Comparison of ENCODE assay signal across 8 cellular contexts in the genomic region with DNA sequence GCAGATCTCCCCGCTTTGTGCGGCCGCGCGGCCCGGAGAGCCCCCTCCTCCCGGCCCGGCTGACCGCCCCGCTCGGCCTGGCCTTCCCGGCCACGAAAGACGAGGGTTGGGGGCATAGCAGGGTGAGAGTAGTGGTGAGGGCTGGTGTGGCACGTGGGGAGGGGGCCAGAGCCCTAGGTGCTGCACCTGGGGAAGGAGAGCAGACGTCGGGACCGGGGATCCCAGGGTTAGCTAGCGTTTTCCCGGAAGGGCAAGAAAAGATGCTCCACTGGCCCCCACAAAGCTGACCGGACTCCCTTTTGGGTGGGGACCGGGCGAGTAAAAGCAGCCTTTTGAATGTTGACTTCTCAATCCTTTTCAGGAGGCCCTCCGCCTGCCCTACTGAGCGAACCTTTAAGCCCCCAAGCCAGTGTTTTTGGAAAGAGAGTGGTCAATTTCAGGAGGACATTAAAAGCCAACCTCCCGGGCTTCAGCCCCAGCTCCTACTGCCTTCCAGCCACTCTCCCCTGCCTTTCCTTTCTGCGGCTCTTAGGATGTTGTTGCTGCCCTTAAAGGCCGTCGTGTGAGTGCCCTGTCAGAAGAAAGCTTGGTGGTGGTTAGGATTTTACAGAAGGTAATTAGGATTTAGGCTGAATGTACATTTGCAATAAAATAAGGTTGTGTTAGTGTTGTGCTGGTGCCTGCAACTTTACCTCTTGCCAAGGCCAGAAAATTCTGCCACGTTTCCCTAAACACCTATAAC. TPM values are rescaled to one million over a fixed set of nuclear protein-coding genes. Genes with fewer than 3 reads are reported as not detected.
DNase-seq lines count a peak whose midpoint lies in the region; ATAC-seq and TF ChIP-seq lines count a peak whose summit lies in the region.

No MANE protein-coding gene starts in this region.

- ATAC-seq in HG02759 (IDR thresholded peaks at IDR 0.05; ENCODE audit: unreplicated experiment): peak; percentile 7
- ATAC-seq in right cardiac atrium: no peak
- ATAC-seq in HG02610 (IDR thresholded peaks at IDR 0.05; ENCODE audit: unreplicated experiment): no peak
- ATAC-seq in GM19328 (IDR thresholded peaks at IDR 0.05; ENCODE audit: unreplicated experiment): no peak

- TF ChIP-seq CTCF in WI38 (IDR thresholded peaks at IDR 0.05; ENCODE audit: low read depth, low read length): no peak

- no peak for DNase-seq in right cardiac atrium
- DNase-seq in stimulated activated CD4-positive, alpha-beta T cell treated with anti-CD3 and anti-CD28 coated beads, Interleukin-12 subunit alpha, Interleukin-12 subunit beta, amount 100 ng/mL, for 4 hours: no peak
- DNase-seq in Ammon's horn (ENCODE audit: low spot score): no peak

- H3K27me3 ChIP-seq in right cardiac atrium (ENCODE audit: control insufficient read depth, insufficient read depth) (no peaks in the 10 kb centered on the region), skeletal muscle tissue (ENCODE audit: control insufficient read depth in 3 of 3, insufficient read depth in 3 of 3, low read length in 3 of 3) (no peaks in the 10 kb centered on the region)

- H3K36me3 ChIP-seq in skeletal muscle tissue (ENCODE audit: control insufficient read depth in 3 of 3, insufficient read depth in 3 of 3, low read length in 3 of 3): no peaks in the 10 kb centered on the region

- H3K27ac ChIP-seq in right cardiac atrium (ENCODE audit: low read length) (peak overlapping the region; percentile 8), skeletal muscle tissue (ENCODE audit: low read depth, low read length) (peak overlapping the region; percentile 94)

- WGBS in right cardiac atrium: 21% methylated on average over 30 of the region's 30 CpGs

- H3K9me3 ChIP-seq in right cardiac atrium (ENCODE audit: control insufficient read depth, low read length): no peaks in the 10 kb centered on the region
- no peaks in the 10 kb centered on the region for H3K9me3 ChIP-seq in skeletal muscle tissue (ENCODE audit: control insufficient read depth in 3 of 3, low read length in 3 of 3)

- H3K4me1 ChIP-seq in right cardiac atrium (ENCODE audit: control insufficient read depth, insufficient read depth, low read length) (no peaks in the 10 kb centered on the region), skeletal muscle tissue (ENCODE audit: control insufficient read depth in 3 of 3, insufficient read depth in 3 of 3, low read length in 3 of 3) (peaks cover 10 to 18% (median 17%) of the 10 kb centered on the region in 3 donors)

- H3K9ac ChIP-seq in skeletal muscle tissue (ENCODE audit: low read depth in 1 of 3, low read length in 3 of 3): peak overlapping the region; percentile 69 to 84 (median 77)

- peak overlapping the region; percentile 37 for H3K4me3 ChIP-seq in WI38 (ENCODE audit: low read depth, low read length)
- H3K4me3 ChIP-seq in right cardiac atrium (ENCODE audit: low read length): peak overlapping the region; percentile 97
- peak overlapping the region; percentile 55 to 86 (median 83) for H3K4me3 ChIP-seq in skeletal muscle tissue (ENCODE audit: low read length in 3 of 3)

- intact Hi-C loops in right cardiac atrium (cut with DNase I): loop anchor here in 3 of 4 donors (10.0 kb wide), 3 partner anchors 88 to 322 kb away; no protein-coding TSS in a partner anchor

RNA-seq across cellular contexts. Expression of a gene that starts 0.7 kb away (rescaled TPM):
- 1 to 10 TPM; 1.1 to 2.8 (median 1.6) TPM for total RNA-seq in right cardiac atrium
- polyA plus RNA-seq in right cardiac atrium: 0.61 TPM
- total RNA-seq in skeletal muscle tissue: 3.7 TPM

Comparison
In these comparisons a context has a peak if more than half of its experiments do, and no peak if none do; other contexts are left out.
1. H3K4me3 ChIP-seq: peak in every context shown above with its lines; median percentile 97 in right cardiac atrium; 83 in skeletal muscle tissue; 37 in WI38.